ENCODE assay signal across 1 cellular context in genomic region chr19:42279902-42280760, GRCh38.
TF ChIP-seq lines count a peak whose summit lies in the region.

No MANE protein-coding gene starts in this region.

TF ChIP-seq in H1, 55 proteins besides CTCF, POLR2A, EP300 and RAD21:
- TF ChIP-seq HDAC6 (IDR thresholded peaks at IDR 0.05; ENCODE audit: low read depth, low read length) (no peak), TBP (IDR thresholded peaks at IDR 0.05; ENCODE audit: low read depth, low read length) (no peak; the same call in 1 of the 2 replicates), CEBPB (IDR thresholded peaks at IDR 0.05; ENCODE audit: low read depth, low read length) (no peak), RFX5 (IDR thresholded peaks at IDR 0.05; ENCODE audit: borderline replicate concordance, low read depth, low read length) (no peak), RBBP5 (IDR thresholded peaks at IDR 0.05; ENCODE audit: borderline replicate concordance, low read depth, low read length) (no peak), SIRT6 (IDR thresholded peaks at IDR 0.05; ENCODE audit: low read length) (no peak), ASH2L (IDR thresholded peaks at IDR 0.05; ENCODE audit: low read length) (no peak), KDM1A (IDR thresholded peaks at IDR 0.05; ENCODE audit: borderline replicate concordance, low read length) (no peak), PHF8 (conservative IDR thresholded peaks at IDR 0.05; ENCODE audit: low read depth, low read length) (peak; percentile 1; the same call in 1 of the 2 replicates), TCF12 (IDR thresholded peaks at IDR 0.05; ENCODE audit: low read depth, low read length) (no peak), ATF3 (IDR thresholded peaks at IDR 0.05; ENCODE audit: insufficient read depth, low read depth, low read length) (0 out of 2 replicates have a peak, but pooled peaks have one; percentile 40), USF2 (IDR thresholded peaks at IDR 0.05; ENCODE audit: low read length) (no peak), E2F6 (IDR thresholded peaks at IDR 0.05) (no peak), MAX (IDR thresholded peaks at IDR 0.05) (0 out of 2 replicates have a peak, but pooled peaks have one; percentile 25), SP1 (IDR thresholded peaks at IDR 0.05; ENCODE audit: low read depth, low read length) (peak; percentile 76), CTBP2 (IDR thresholded peaks at IDR 0.05; ENCODE audit: borderline replicate concordance, insufficient read depth, insufficient read length, low read length) (no peak), YY1 (IDR thresholded peaks at IDR 0.05; ENCODE audit: low read depth, low read length) (peak; percentile 41; the same call in 1 of the 2 replicates), CHD1 (IDR thresholded peaks at IDR 0.05; ENCODE audit: low read depth, low read length) (no peak), NANOG (IDR thresholded peaks at IDR 0.05; ENCODE audit: insufficient read depth, low read depth, low read length, poor library complexity, severe bottlenecking) (peak; percentile 77), KDM4A (IDR thresholded peaks at IDR 0.05; ENCODE audit: low read depth, low read length, severe bottlenecking) (peak; percentile 56), SP4 (IDR thresholded peaks at IDR 0.05; ENCODE audit: low read length) (no peak), NRF1 (IDR thresholded peaks at IDR 0.05; ENCODE audit: low read depth, low read length) (peak; percentile 85), SRF (IDR thresholded peaks at IDR 0.05; ENCODE audit: low read depth, low read length) (no peak), FOSL1 (IDR thresholded peaks at IDR 0.05; ENCODE audit: insufficient read depth, low read depth, low read length) (no peak), EGR1 (IDR thresholded peaks at IDR 0.05; ENCODE audit: borderline replicate concordance, low read depth, low read length) (no peak), RXRA (IDR thresholded peaks at IDR 0.05; ENCODE audit: insufficient read depth, low read depth, low read length) (no peak), POU5F1 (IDR thresholded peaks at IDR 0.05; ENCODE audit: low read depth, low read length) (no peak), TAF7 (optimal IDR thresholded peaks at IDR 0.05; ENCODE audit: borderline replicate concordance, low read depth, low read length) (no peak), BCL11A (IDR thresholded peaks at IDR 0.05; ENCODE audit: low read depth in 2 of 2, low read length in 2 of 2) (no peak), CBX8 (IDR thresholded peaks at IDR 0.05; ENCODE audit: borderline replicate concordance, low read depth, low read length) (no peak), JUND (IDR thresholded peaks at IDR 0.05; ENCODE audit: low read length) (no peak), SUZ12 (IDR thresholded peaks at IDR 0.05; ENCODE audit: low read length) (no peak), KDM5A (IDR thresholded peaks at IDR 0.05; ENCODE audit: low read length) (no peak), TAF1 (IDR thresholded peaks at IDR 0.05; ENCODE audit: low read depth, low read length) (0 out of 2 replicates have a peak, but pooled peaks have one; percentile 54), CHD7 (IDR thresholded peaks at IDR 0.05; ENCODE audit: insufficient replicate concordance, low read length) (no peak), CHD2 (IDR thresholded peaks at IDR 0.05; ENCODE audit: low read length) (no peak), ZNF274 (IDR thresholded peaks at IDR 0.05; ENCODE audit: borderline replicate concordance, extremely low read depth, low read length) (no peak), EZH2 (IDR thresholded peaks at IDR 0.05; ENCODE audit: low read depth, low read length, severe bottlenecking) (no peak), CREB1 (IDR thresholded peaks at IDR 0.05) (no peak), CBX5 (IDR thresholded peaks at IDR 0.05; ENCODE audit: low read depth, low read length) (no peak), POLR2AphosphoS5 (IDR thresholded peaks at IDR 0.05; ENCODE audit: low read depth, low read length) (no peak), ATF2 (IDR thresholded peaks at IDR 0.05; ENCODE audit: low read length) (0 out of 2 replicates have a peak, but pooled peaks have one; percentile 46), RNF2 (IDR thresholded peaks at IDR 0.05; ENCODE audit: borderline replicate concordance, low read depth, low read length, missing control alignments, poor library complexity, severe bottlenecking) (no peak), SIX5 (IDR thresholded peaks at IDR 0.05; ENCODE audit: low read depth, low read length) (no peak), BRCA1 (IDR thresholded peaks at IDR 0.05; ENCODE audit: low read depth, low read length) (no peak), GTF2F1 (IDR thresholded peaks at IDR 0.05; ENCODE audit: borderline replicate concordance, low read depth, low read length) (no peak), JUN (IDR thresholded peaks at IDR 0.05; ENCODE audit: low read depth, low read length) (no peak), TEAD4 (IDR thresholded peaks at IDR 0.05; ENCODE audit: low read depth, low read length) (no peak), SP2 (IDR thresholded peaks at IDR 0.05; ENCODE audit: low read length) (no peak), BACH1 (IDR thresholded peaks at IDR 0.05; ENCODE audit: low read length) (no peak), HDAC2 (IDR thresholded peaks at IDR 0.05; ENCODE audit: borderline replicate concordance in 1 of 2, low read depth in 2 of 2, low read length in 2 of 2) (peak in 1 of 2 experiments; percentile 92; a peak in 2 of 4 replicates), MAFK (IDR thresholded peaks at IDR 0.05; ENCODE audit: low read depth, low read length) (no peak), SAP30 (IDR thresholded peaks at IDR 0.05; ENCODE audit: insufficient read depth, insufficient replicate concordance, low read length) (no peak), GABPA (IDR thresholded peaks at IDR 0.05; ENCODE audit: borderline replicate concordance, insufficient read depth, low read length) (no peak), SIN3A (conservative IDR thresholded peaks at IDR 0.05 in 1 of 2, IDR thresholded peaks at IDR 0.05 in 1 of 2; ENCODE audit: low read depth in 1 of 2, low read length in 2 of 2) (peak; percentile 34 to 65; a peak in 2 of 4 replicates)
